In the genomic region with DNA sequence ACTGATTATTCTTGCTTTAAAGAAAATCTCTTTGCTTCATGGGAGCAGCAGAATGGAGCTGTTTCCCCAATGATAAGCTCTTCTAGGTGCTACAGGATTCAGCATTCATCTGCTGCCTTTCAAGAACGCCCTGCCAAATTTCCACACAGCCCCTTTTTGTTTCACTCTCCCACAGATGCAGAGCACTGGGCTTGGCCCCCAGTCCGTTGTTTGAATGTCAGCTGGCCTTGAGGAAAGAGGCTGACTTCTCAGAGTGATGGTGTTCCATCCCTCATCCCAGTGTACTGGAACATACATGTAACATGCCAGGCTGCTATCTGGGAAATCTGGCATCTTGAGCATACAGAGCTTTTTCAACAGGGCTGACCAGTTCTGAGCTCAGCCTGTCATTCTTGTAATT, we compare ENCODE assay signal across 13 cellular contexts. TPM values are rescaled to one million over a fixed set of nuclear protein-coding genes. Genes with fewer than 3 reads are reported as not detected.
A peak's percentile ranks its signal among the peaks of the same experiment; 100 is the strongest.
DNase-seq lines count a peak whose midpoint lies in the region; ATAC-seq and TF ChIP-seq lines count a peak whose summit lies in the region.
"Had no signal": no experiment of that assay in that cellular context is flagged by ENCODE, and none has a peak within 500 bp of the region (broad histone marks: within the 10 kb centered on the region; RNA-seq: fewer than 3 reads in every experiment).

No MANE protein-coding gene starts in this region.

- DNase-seq in T-cell (no peak), fibroblast of the aortic adventitia (ENCODE audit: low read depth) (no peak), neural progenitor cell (ENCODE audit: low spot score) (no peak), AG08395 (ENCODE audit: low spot score) (no peak), LoVo (ENCODE audit: low spot score) (no peak), testis (no peak), RKO (ENCODE audit: low spot score) (no peak)
- DNase-seq: activated naive CD8-positive, alpha-beta T cell treated with anti-CD3 and anti-CD28 coated beads, Interleukin-2, amount 10 ng/mL, durations not matched to agents 7 days and 5 days; cortex of kidney; DMS53; thyroid gland had no signal

- H3K36me3 ChIP-seq in ACC112 (ENCODE audit: insufficient read depth, low read length) (no peaks in the 10 kb centered on the region), neural progenitor cell (no peaks in the 10 kb centered on the region), testis (ENCODE audit: low read depth, missing control alignments) (no peaks in the 10 kb centered on the region)
- H3K36me3 ChIP-seq: thyroid gland had no signal

- peaks cover 69 to 73% (median 72%) of the 10 kb centered on the region in 3 donors for H3K4me1 Mint-ChIP-seq in T-cell
- peaks cover 74% of the 10 kb centered on the region for H3K4me1 Mint-ChIP-seq in neural progenitor cell

- intact Hi-C loops in testis (cut with DNase I; ENCODE audit: low total_unique reads) = loop anchor here (10.0 kb wide), 1 partner anchor 212 kb away; no protein-coding TSS in a partner anchor

- no peaks in the 10 kb centered on the region for H3K9me3 Mint-ChIP-seq in T-cell
- no peaks in the 10 kb centered on the region for H3K9me3 Mint-ChIP-seq in neural progenitor cell
- H3K9me3 Mint-ChIP-seq: activated naive CD8-positive, alpha-beta T cell treated with anti-CD3 and anti-CD28 coated beads, Interleukin-2, amount 10 ng/mL, durations not matched to agents 7 days and 5 days; WTC11 had no signal

- H3K27me3 Mint-ChIP-seq in T-cell = no peaks in the 10 kb centered on the region
- peaks cover 12% of the 10 kb centered on the region for H3K27me3 Mint-ChIP-seq in neural progenitor cell (ENCODE audit: insufficient read depth, low read depth)

- WGBS in testis, 2 donors = 38 to 45% methylated on average over 2 of the region's 2 CpGs

- peak overlapping the region in 2 of 3 donors; percentile 85 to 92 for H3K4me3 Mint-ChIP-seq in T-cell
- peak overlapping the region; percentile 97 for H3K4me3 Mint-ChIP-seq in neural progenitor cell

- no peak overlapping the region for H3K9ac ChIP-seq in neural progenitor cell

- CTCF ChIA-PET in T-cell (lab: Charles Lee) = interaction anchor here (0.7 to 2.8 kb wide), 5 partner anchors 8 to 121 kb away, joined by 3 to 11 read pairs (median 3); no protein-coding TSS in a partner anchor

- POLR2A ChIA-PET in T-cell (lab: Charles Lee) = no interaction called here

- H3K9me3 ChIP-seq in neural progenitor cell (ENCODE audit: low read depth) = no peaks in the 10 kb centered on the region
- H3K9me3 ChIP-seq in testis = no peaks in the 10 kb centered on the region
- H3K9me3 ChIP-seq: thyroid gland had no signal

- no peak for ATAC-seq in T-cell (replicated peaks in 1 of 4)
- ATAC-seq: WTC11 had no signal

- H3K27ac ChIP-seq in ACC112 (ENCODE audit: low read depth, low read length) (no peak overlapping the region), neural progenitor cell (no peak overlapping the region), testis (no peak overlapping the region)

- TF ChIP-seq POLR2A in testis (IDR thresholded peaks at IDR 0.05) = no peak

- peaks cover 14% of the 10 kb centered on the region for H4K20me1 ChIP-seq in neural progenitor cell (ENCODE audit: low read depth)

- peaks cover 65% of the 10 kb centered on the region for H3K79me2 ChIP-seq in ACC112 (ENCODE audit: control insufficient read depth, insufficient read depth, low read length, unreplicated experiment)
- H3K79me2 ChIP-seq in neural progenitor cell (ENCODE audit: low read depth) = peaks cover 8% of the 10 kb centered on the region

- peaks cover 42% of the 10 kb centered on the region for H3F3A ChIP-seq in neural progenitor cell (ENCODE audit: low read depth)

- H3K27me3 ChIP-seq in ACC112 (ENCODE audit: insufficient read depth, low read length) (no peaks in the 10 kb centered on the region), neural progenitor cell (peaks cover 54% of the 10 kb centered on the region), testis (no peaks in the 10 kb centered on the region)
- H3K27me3 ChIP-seq: thyroid gland had no signal

- H3K36me3 Mint-ChIP-seq in T-cell (peaks cover 19% of the 10 kb centered on the region), neural progenitor cell (peaks cover 12% of the 10 kb centered on the region)

- H3K27ac Mint-ChIP-seq in T-cell (peak overlapping the region in 1 of 2 donors; percentile 64), neural progenitor cell (no peak overlapping the region)
- H3K27ac Mint-ChIP-seq: activated naive CD8-positive, alpha-beta T cell treated with anti-CD3 and anti-CD28 coated beads, Interleukin-2, amount 10 ng/mL, durations not matched to agents 7 days and 5 days had no signal

- TF ChIP-seq CTCF in fibroblast of the aortic adventitia (IDR thresholded peaks at IDR 0.05; ENCODE audit: insufficient read depth, low read length) (no peak), neural progenitor cell (IDR thresholded peaks at IDR 0.05) (no peak), testis (IDR thresholded peaks at IDR 0.05) (no peak)

- H2AFZ ChIP-seq in ACC112 (ENCODE audit: low read length, unreplicated experiment) (no peak overlapping the region), neural progenitor cell (replicated peaks) (no peak overlapping the region)

- H3K4me3 ChIP-seq in ACC112 (ENCODE audit: low read depth, low read length) (peak overlapping the region; percentile 97; the same call in 1 of the 2 replicates), fibroblast of the aortic adventitia (ENCODE audit: low read depth, low read length) (peak overlapping the region; percentile 3), neural progenitor cell (no peak overlapping the region), testis (no peak overlapping the region)
- H3K4me3 ChIP-seq: thyroid gland had no signal

- H3K4me1 ChIP-seq in ACC112 (ENCODE audit: control insufficient read depth, insufficient read depth, low read length, unreplicated experiment) = peaks cover 51% of the 10 kb centered on the region
- peaks cover 46% of the 10 kb centered on the region for H3K4me1 ChIP-seq in neural progenitor cell
- H3K4me1 ChIP-seq in testis = peaks cover 33% of the 10 kb centered on the region

- no peak overlapping the region for H3K4me2 ChIP-seq in neural progenitor cell

RNA-seq across cellular contexts. Expression of a gene that starts 2.6 kb away (rescaled TPM):
- 10 to 100 TPM; 26.9 to 62.7 (median 40.8) TPM for total RNA-seq in T-cell
- total RNA-seq in fibroblast of the aortic adventitia (ENCODE audit: low replicate concordance) = 12.0 and 46.5 TPM in 2 replicates
- 10.2 and 10.5 TPM in 2 replicates for total RNA-seq in neural progenitor cell (ENCODE audit: low replicate concordance)
- 10 to 100 TPM; 17.2 to 19.3 TPM for total RNA-seq in testis
- polyA plus RNA-seq in testis (ENCODE audit: insufficient read depth, low read depth, low replicate concordance) = 15.7 TPM

Comparison
In these comparisons a context has a peak if more than half of its experiments do, and no peak if none do; other contexts are left out.
1. H3K4me3 ChIP-seq: peak in ACC112 (single experiment) and fibroblast of the aortic adventitia (single experiment); none in neural progenitor cell (single experiment) and testis (0 of 2).